8 cellular contexts compared by ENCODE assay signal in genomic region chr16:57809843-57810196, GRCh38. TPM values are rescaled to one million over a fixed set of nuclear protein-coding genes. Genes with fewer than 3 reads are reported as not detected.
DNase-seq lines count a peak whose midpoint lies in the region; ATAC-seq, FAIRE-seq and TF ChIP-seq lines count a peak whose summit lies in the region.

No MANE protein-coding gene starts in this region.

- H3K27ac Mint-ChIP-seq in activated naive CD8-positive, alpha-beta T cell treated with anti-CD3 and anti-CD28 coated beads, Interleukin-2, amount 50 U/mL, for 24 hours: peak overlapping the region; percentile 67
- H3K27ac Mint-ChIP-seq in neural progenitor cell: no peak overlapping the region

- no peaks in the 10 kb centered on the region for H3K27me3 ChIP-seq in neural progenitor cell

- no peak overlapping the region for H3K4me3 ChIP-seq in neural progenitor cell

- H3K9me3 Mint-ChIP-seq in activated naive CD8-positive, alpha-beta T cell treated with anti-CD3 and anti-CD28 coated beads, Interleukin-2, amount 50 U/mL, for 24 hours: no peaks in the 10 kb centered on the region
- no peaks in the 10 kb centered on the region for H3K9me3 Mint-ChIP-seq in neural progenitor cell

- no peak overlapping the region for H3K9ac ChIP-seq in neural progenitor cell

- H3K4me2 ChIP-seq in neural progenitor cell: no peak overlapping the region

- TF ChIP-seq CTCF in neural progenitor cell (IDR thresholded peaks at IDR 0.05): no peak

- H3K36me3 ChIP-seq in neural progenitor cell: no peaks in the 10 kb centered on the region

- H3K27ac ChIP-seq in neural progenitor cell: no peak overlapping the region

- FAIRE-seq in H54 (lab: Jason Lieb, UNC): no peak

- TF ChIP-seq POLR2A in H54 (IDR thresholded peaks at IDR 0.05; ENCODE audit: low read depth, low read length): no peak

- no peaks in the 10 kb centered on the region for H3K36me3 Mint-ChIP-seq in activated naive CD8-positive, alpha-beta T cell treated with anti-CD3 and anti-CD28 coated beads, Interleukin-2, amount 50 U/mL, for 24 hours (ENCODE audit: low read depth)
- no peaks in the 10 kb centered on the region for H3K36me3 Mint-ChIP-seq in neural progenitor cell

- H3K27me3 Mint-ChIP-seq in activated naive CD8-positive, alpha-beta T cell treated with anti-CD3 and anti-CD28 coated beads, Interleukin-2, amount 50 U/mL, for 24 hours: peaks cover 27% of the 10 kb centered on the region
- peaks cover 5% of the 10 kb centered on the region for H3K27me3 Mint-ChIP-seq in neural progenitor cell (ENCODE audit: insufficient read depth, low read depth)

- H3K4me1 ChIP-seq in neural progenitor cell: no peaks in the 10 kb centered on the region

- no peaks in the 10 kb centered on the region for H3K79me2 ChIP-seq in neural progenitor cell (ENCODE audit: low read depth)

- ATAC-seq in GM18511 (IDR thresholded peaks at IDR 0.05; ENCODE audit: unreplicated experiment) (peak; percentile 33), HG03025 (IDR thresholded peaks at IDR 0.05; ENCODE audit: low FRiP score, unreplicated experiment) (peak; percentile 11)
- no peak for ATAC-seq in activated naive CD8-positive, alpha-beta T cell treated with anti-CD3 and anti-CD28 coated beads, Interleukin-2, amount 50 U/mL, for 24 hours

- H3F3A ChIP-seq in neural progenitor cell (ENCODE audit: low read depth): no peaks in the 10 kb centered on the region

- H4K20me1 ChIP-seq in neural progenitor cell (ENCODE audit: low read depth): no peaks in the 10 kb centered on the region

- peak overlapping the region; percentile 7 for H2AFZ ChIP-seq in neural progenitor cell (replicated peaks)

- peaks cover 28% of the 10 kb centered on the region for H3K4me1 Mint-ChIP-seq in activated naive CD8-positive, alpha-beta T cell treated with anti-CD3 and anti-CD28 coated beads, Interleukin-2, amount 50 U/mL, for 24 hours
- peaks cover 30% of the 10 kb centered on the region for H3K4me1 Mint-ChIP-seq in neural progenitor cell

- no peaks in the 10 kb centered on the region for H3K9me3 ChIP-seq in neural progenitor cell (ENCODE audit: low read depth)

- DNase-seq in activated naive CD8-positive, alpha-beta T cell treated with anti-CD3 and anti-CD28 coated beads, Interleukin-2, amount 50 U/mL, for 24 hours: no peak
- DNase-seq in neural progenitor cell (ENCODE audit: low spot score): no peak
- DNase-seq in NOMO-1 (lab: John Stamatoyannopoulos, UW; ENCODE audit: unreplicated experiment in 2 of 2): no peak
- no peak for DNase-seq in amygdala (lab: John Stamatoyannopoulos, UW)
- DNase-seq in HuH-7 (ENCODE audit: low spot score): no peak
- DNase-seq in H54 (ENCODE audit: insufficient read length, low spot score): no peak

- peak overlapping the region; percentile 34 for H3K4me3 Mint-ChIP-seq in activated naive CD8-positive, alpha-beta T cell treated with anti-CD3 and anti-CD28 coated beads, Interleukin-2, amount 50 U/mL, for 24 hours
- no peak overlapping the region for H3K4me3 Mint-ChIP-seq in neural progenitor cell

RNA-seq across cellular contexts. Expression of gene KIFC3, which starts 7.5 kb away (rescaled TPM):
- total RNA-seq in neural progenitor cell (ENCODE audit: low replicate concordance): 0.28 and 1.6 TPM in 2 replicates
